ENCODE assay signal across 9 cellular contexts in genomic region chr15:78065284-78065872, GRCh38. TPM values are rescaled to one million over a fixed set of nuclear protein-coding genes. Genes with fewer than 3 reads are reported as not detected.
DNase-seq lines count a peak whose midpoint lies in the region; ATAC-seq and TF ChIP-seq lines count a peak whose summit lies in the region.
"Had no signal": no experiment of that assay in that cellular context is flagged by ENCODE, and none has a peak within 500 bp of the region (broad histone marks: within the 10 kb centered on the region; RNA-seq: fewer than 3 reads in every experiment).

No MANE protein-coding gene starts in this region.

- H3K4me1 Mint-ChIP-seq in mesothelial cell of epicardium = peaks cover 17% of the 10 kb centered on the region

- peaks cover 24% of the 10 kb centered on the region; the same call in 1 of the 2 replicates for H3K27me3 ChIP-seq in OCI-LY3 (ENCODE audit: low read depth, low read length)

- no peak overlapping the region for H3K4me3 Mint-ChIP-seq in mesothelial cell of epicardium

- no peaks in the 10 kb centered on the region for H3K9me3 ChIP-seq in OCI-LY3 (ENCODE audit: insufficient read depth, low read length)

- H3K4me2 ChIP-seq in OCI-LY3 (ENCODE audit: low read length) = peak overlapping the region; percentile 73

- H2AFZ ChIP-seq in OCI-LY3 (ENCODE audit: low read depth, low read length) = no peak overlapping the region

- peaks cover 55% of the 10 kb centered on the region for H4K20me1 ChIP-seq in OCI-LY3 (ENCODE audit: insufficient read depth, low read length)

- peak overlapping the region; percentile 18; the same call in 1 of the 2 replicates for H3K4me3 ChIP-seq in OCI-LY3 (ENCODE audit: low read length)

- H3K36me3 Mint-ChIP-seq in mesothelial cell of epicardium = no peaks in the 10 kb centered on the region

- peak; percentile 99 for DNase-seq in EH (ENCODE audit: low read depth)
- DNase-seq in dermis blood vessel endothelial cell = peak; percentile 65
- DNase-seq in mesothelial cell of epicardium (ENCODE audit: low spot score in 2 of 2, unreplicated experiment in 2 of 2) = no peak
- no peak for DNase-seq in GM10266 (ENCODE audit: extremely low spot score)

- H3K27me3 Mint-ChIP-seq in mesothelial cell of epicardium (ENCODE audit: low read depth) = no peaks in the 10 kb centered on the region

- no peak overlapping the region for H3K27ac ChIP-seq in OCI-LY3 (ENCODE audit: low read length)

- peak overlapping the region; percentile 90 for H3K27ac Mint-ChIP-seq in mesothelial cell of epicardium

- no peak overlapping the region for H3K9ac ChIP-seq in OCI-LY3 (ENCODE audit: low read length)

- peaks cover 14% of the 10 kb centered on the region for H3K79me2 ChIP-seq in OCI-LY3 (ENCODE audit: low read length)

- TF ChIP-seq CTCF in OCI-LY3 (IDR thresholded peaks at IDR 0.05; ENCODE audit: low read depth, low read length) (no peak), mesothelial cell of epicardium (IDR thresholded peaks at IDR 0.05; ENCODE audit: unreplicated experiment) (no peak), GM10266 (IDR thresholded peaks at IDR 0.05; ENCODE audit: control insufficient read depth, insufficient read depth, low read depth, missing control alignments) (no peak)

- no peak for ATAC-seq in HG02798 (IDR thresholded peaks at IDR 0.05; ENCODE audit: poor library complexity, unreplicated experiment)
- ATAC-seq in GM19324 (IDR thresholded peaks at IDR 0.05; ENCODE audit: low FRiP score, unreplicated experiment) = no peak
- no peak for ATAC-seq in HG03354 (IDR thresholded peaks at IDR 0.05; ENCODE audit: poor library complexity, severe bottlenecking, unreplicated experiment)

- peaks cover 61% of the 10 kb centered on the region for H3K4me1 ChIP-seq in OCI-LY3 (ENCODE audit: low read length)

- H3K9me3 Mint-ChIP-seq in mesothelial cell of epicardium = no peaks in the 10 kb centered on the region

- no peaks in the 10 kb centered on the region for H3K36me3 ChIP-seq in OCI-LY3 (replicated peaks; ENCODE audit: low read depth, low read length)

RNA-seq across cellular contexts. Expression of gene TBC1D2B, which starts 12.1 kb away (rescaled TPM):
- total RNA-seq in dermis blood vessel endothelial cell (26.2 and 43.8 TPM in 2 replicates), mesothelial cell of epicardium (33.8 to 39.8 TPM (median 38.5 TPM) in 3 replicates)

RNA-seq across cellular contexts. Expression of gene SH2D7, which starts 27.0 kb away (rescaled TPM):
- total RNA-seq in dermis blood vessel endothelial cell = not detected in 2 replicates
- total RNA-seq in mesothelial cell of epicardium = not detected in 3 replicates
- total RNA-seq: mononuclear cell had no signal

Comparison
In these comparisons a context has a peak if more than half of its experiments do, and no peak if none do; other contexts are left out.
1. DNase-seq: peak in EH (single experiment) and dermis blood vessel endothelial cell (single experiment); none in mesothelial cell of epicardium (0 of 2) and GM10266 (single experiment).